In the genomic region with DNA sequence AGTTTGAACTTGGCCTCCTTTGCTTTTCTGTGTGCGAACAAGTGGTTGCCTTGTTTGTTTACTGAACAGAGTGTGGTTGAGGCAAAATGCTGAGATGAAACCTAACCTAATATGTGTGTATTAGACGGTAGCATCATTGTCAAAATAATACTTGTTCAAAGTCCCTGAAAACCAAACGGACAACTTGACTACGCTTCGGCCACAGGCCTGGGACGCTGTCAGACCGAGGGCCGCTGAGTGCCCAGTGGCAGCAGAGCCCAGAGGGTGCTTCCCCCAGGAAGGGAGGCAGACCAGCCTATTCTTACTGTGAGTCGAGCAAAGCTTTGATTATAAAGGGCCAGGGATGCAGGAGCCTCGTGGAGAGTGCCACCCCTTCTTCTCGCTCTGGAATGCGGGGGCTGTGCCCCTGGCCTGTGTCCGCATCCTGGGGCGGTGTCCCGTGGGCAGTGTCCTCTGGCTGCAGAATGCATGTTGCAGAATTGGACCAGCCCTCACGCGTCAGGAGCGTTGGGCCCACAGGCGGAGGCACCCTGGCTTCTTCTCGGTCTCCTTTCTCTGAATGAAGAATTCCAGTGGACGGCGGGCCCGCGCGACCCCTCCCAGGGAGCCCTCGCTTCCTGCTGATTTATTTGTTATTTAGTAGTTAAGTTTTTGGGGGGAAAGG, we compare ENCODE assay signal across 17 cellular contexts. TPM values are rescaled to one million over a fixed set of nuclear protein-coding genes. Genes with fewer than 3 reads are reported as not detected.
DNase-seq lines count a peak whose midpoint lies in the region; ATAC-seq, FAIRE-seq and TF ChIP-seq lines count a peak whose summit lies in the region.
"Had no signal": no experiment of that assay in that cellular context is flagged by ENCODE, and none has a peak within 500 bp of the region (broad histone marks: within the 10 kb centered on the region; RNA-seq: fewer than 3 reads in every experiment).

No MANE protein-coding gene starts in this region.

- CTCF ChIA-PET in activated CD8-positive, alpha-beta T cell treated with anti-CD3 and anti-CD28 coated beads, Interleukin-2, amount 10 ng/mL, durations not matched to agents 7 days and 5 days (lab: Charles Lee), result no interaction called here
- CTCF ChIA-PET in naive thymus-derived CD4-positive, alpha-beta T cell (lab: Charles Lee), result interaction anchor here (0.7 to 1.2 kb wide), 4 partner anchors 17 to 25 kb away, joined by 3 to 8 read pairs (median 5); no protein-coding TSS in a partner anchor

- peaks cover 95% of the 10 kb centered on the region for H3K36me3 ChIP-seq in DOHH2 (ENCODE audit: control insufficient read depth, low read length)
- H3K36me3 ChIP-seq in naive thymus-derived CD4-positive, alpha-beta T cell (ENCODE audit: control insufficient read depth in 2 of 3, insufficient read depth in 3 of 3, low read length in 3 of 3), result peaks cover 0 to 37% (median 5%) of the 10 kb centered on the region in 3 experiments

- no peaks in the 10 kb centered on the region for H3K27me3 ChIP-seq in DOHH2 (ENCODE audit: control insufficient read depth, low read length)
- no peaks in the 10 kb centered on the region for H3K27me3 ChIP-seq in naive thymus-derived CD4-positive, alpha-beta T cell (ENCODE audit: control insufficient read depth in 2 of 2, insufficient read depth in 2 of 2, low read length in 2 of 2)

- peaks cover 87% of the 10 kb centered on the region for H3K4me1 Mint-ChIP-seq in activated CD8-positive, alpha-beta T cell treated with anti-CD3 and anti-CD28 coated beads, Interleukin-2, amount 10 ng/mL, durations not matched to agents 7 days and 5 days (ENCODE audit: low read depth)
- peaks cover 52 to 93% (median 79%) of the 10 kb centered on the region in 7 donors for H3K4me1 Mint-ChIP-seq in naive thymus-derived CD4-positive, alpha-beta T cell

- peak overlapping the region; percentile 96 for H3K27ac Mint-ChIP-seq in activated CD8-positive, alpha-beta T cell treated with anti-CD3 and anti-CD28 coated beads, Interleukin-2, amount 10 ng/mL, durations not matched to agents 7 days and 5 days
- peak overlapping the region; percentile 92 to 100 (median 98) for H3K27ac Mint-ChIP-seq in naive thymus-derived CD4-positive, alpha-beta T cell

- H3K79me2 ChIP-seq in DOHH2 (ENCODE audit: control insufficient read depth, low read length), result peaks cover 100% of the 10 kb centered on the region

- DNase-seq in activated CD8-positive, alpha-beta T cell treated with anti-CD3 and anti-CD28 coated beads, Interleukin-2, amount 10 ng/mL, durations not matched to agents 7 days and 5 days, result no peak
- DNase-seq in naive thymus-derived CD4-positive, alpha-beta T cell, result no peak
- DNase-seq in GM12892 (ENCODE audit: insufficient read length) (no peak), left lobe of liver (ENCODE audit: low spot score) (no peak), NCI-H226 (no peak)
- DNase-seq: activated CD4-positive, alpha-beta T cell treated with anti-CD3 and anti-CD28 coated beads, Interleukin-2, amount 50 U/mL, for 4 hours; GOT3; IMR-90; left cardiac atrium; NCI-H446; stimulated activated CD4-positive, alpha-beta T cell treated with anti-CD3 and anti-CD28 coated beads, Interleukin-1b, Interleukin-23, amount 100 ng/mL, for 48 hours; stimulated activated CD8-positive, alpha-beta memory T cell treated with anti-CD3 and anti-CD28 coated beads, Interleukin-4, amount 100 ng/mL, for 48 hours; T-helper 9 cell had no signal

- H3K4me1 ChIP-seq in DOHH2 (ENCODE audit: control insufficient read depth, low read length), result peaks cover 55% of the 10 kb centered on the region
- H3K4me1 ChIP-seq in naive thymus-derived CD4-positive, alpha-beta T cell (ENCODE audit: control insufficient read depth in 2 of 2, insufficient read depth in 2 of 2, low read length in 2 of 2), result peaks cover 50 to 73% of the 10 kb centered on the region in 2 donors

- H3K9me2 ChIP-seq in DOHH2 (replicated peaks; ENCODE audit: control insufficient read depth, low read length), result no peaks in the 10 kb centered on the region

- H3K9me3 Mint-ChIP-seq in activated CD8-positive, alpha-beta T cell treated with anti-CD3 and anti-CD28 coated beads, Interleukin-2, amount 10 ng/mL, durations not matched to agents 7 days and 5 days (ENCODE audit: insufficient read depth), result no peaks in the 10 kb centered on the region
- H3K9me3 Mint-ChIP-seq in naive thymus-derived CD4-positive, alpha-beta T cell, result no peaks in the 10 kb centered on the region

- FAIRE-seq in GM12892 (lab: Jason Lieb, UNC), result no peak
- FAIRE-seq: G401.6, RCC 7860 had no signal

- H3K27me3 Mint-ChIP-seq in activated CD8-positive, alpha-beta T cell treated with anti-CD3 and anti-CD28 coated beads, Interleukin-2, amount 10 ng/mL, durations not matched to agents 7 days and 5 days (ENCODE audit: low read depth), result no peaks in the 10 kb centered on the region
- no peaks in the 10 kb centered on the region for H3K27me3 Mint-ChIP-seq in naive thymus-derived CD4-positive, alpha-beta T cell

- no peak overlapping the region for H3K4me3 Mint-ChIP-seq in activated CD8-positive, alpha-beta T cell treated with anti-CD3 and anti-CD28 coated beads, Interleukin-2, amount 10 ng/mL, durations not matched to agents 7 days and 5 days
- peak overlapping the region; percentile 34 to 99 (median 91) for H3K4me3 Mint-ChIP-seq in naive thymus-derived CD4-positive, alpha-beta T cell

- H4K20me1 ChIP-seq in DOHH2 (ENCODE audit: control insufficient read depth, insufficient read depth, low read depth, low read length), result peaks cover 7% of the 10 kb centered on the region

- intact Hi-C loops in naive thymus-derived CD4-positive, alpha-beta T cell (cut with micrococcal nuclease), result loop anchor here (1.0 to 5.0 kb wide), 3 partner anchors 16 to 923 kb away; a partner anchor contains a TSS

- peak overlapping the region; percentile 80 for H3K4me2 ChIP-seq in DOHH2 (ENCODE audit: low read length)

- no peak for TF ChIP-seq POLR2A in GM12892 (IDR thresholded peaks at IDR 0.05; ENCODE audit: low read depth, low read length)

- POLR2A ChIA-PET in activated CD8-positive, alpha-beta T cell treated with anti-CD3 and anti-CD28 coated beads, Interleukin-2, amount 10 ng/mL, durations not matched to agents 7 days and 5 days (lab: Charles Lee), result interaction anchor here (2.6 kb wide), 1 partner anchor 17 kb away, joined by 24 read pairs; no protein-coding TSS in a partner anchor
- POLR2A ChIA-PET in naive thymus-derived CD4-positive, alpha-beta T cell (lab: Charles Lee), result interaction anchor here (0.7 to 3.9 kb wide), 6 partner anchors 12 to 45 kb away, joined by 3 to 65 read pairs (median 5); no protein-coding TSS in a partner anchor

- TF ChIP-seq CTCF in C4-2B (conservative IDR thresholded peaks at IDR 0.05) (no peak), DOHH2 (IDR thresholded peaks at IDR 0.05; ENCODE audit: low read depth, low read length, poor library complexity, severe bottlenecking) (no peak)

- H3F3A ChIP-seq in DOHH2 (ENCODE audit: control insufficient read depth, insufficient read depth), result peaks cover 36% of the 10 kb centered on the region

- peaks cover 58% of the 10 kb centered on the region for H3K36me3 Mint-ChIP-seq in activated CD8-positive, alpha-beta T cell treated with anti-CD3 and anti-CD28 coated beads, Interleukin-2, amount 10 ng/mL, durations not matched to agents 7 days and 5 days (ENCODE audit: low read depth)
- H3K36me3 Mint-ChIP-seq in naive thymus-derived CD4-positive, alpha-beta T cell, result peaks cover 4 to 28% (median 19%) of the 10 kb centered on the region in 5 donors

- H3K4me3 ChIP-seq in DOHH2 (ENCODE audit: low read length), result peak overlapping the region; percentile 94
- peak overlapping the region; percentile 1 for H3K4me3 ChIP-seq in naive thymus-derived CD4-positive, alpha-beta T cell (ENCODE audit: low read length)

- no peak for ATAC-seq in activated CD8-positive, alpha-beta T cell treated with anti-CD3 and anti-CD28 coated beads, Interleukin-2, amount 10 ng/mL, durations not matched to agents 7 days and 5 days
- no peak for ATAC-seq in naive thymus-derived CD4-positive, alpha-beta T cell
- no peak for ATAC-seq in left lobe of liver

- H3K27ac ChIP-seq in C4-2B (peak overlapping the region; percentile 45), DOHH2 (ENCODE audit: low read depth, low read length) (peak overlapping the region; percentile 92)
- peak overlapping the region; percentile 73 for H3K27ac ChIP-seq in naive thymus-derived CD4-positive, alpha-beta T cell (ENCODE audit: low read depth, low read length)

- no peaks in the 10 kb centered on the region for H3K9me3 ChIP-seq in DOHH2 (ENCODE audit: control insufficient read depth, insufficient read depth, low read length)
- H3K9me3 ChIP-seq in naive thymus-derived CD4-positive, alpha-beta T cell (ENCODE audit: control insufficient read depth in 2 of 3, low read length in 3 of 3), result no peaks in the 10 kb centered on the region

RNA-seq across cellular contexts. Expression of a gene that starts 5.2 kb away (rescaled TPM):
- total RNA-seq in activated CD8-positive, alpha-beta T cell treated with anti-CD3 and anti-CD28 coated beads, Interleukin-2, amount 10 ng/mL, durations not matched to agents 7 days and 5 days, result 10 to 100 TPM; 38.6 to 45.1 TPM
- total RNA-seq in naive thymus-derived CD4-positive, alpha-beta T cell, result 10 to 100 TPM; 61.9 to 84.1 (median 74.3) TPM
- polyA plus RNA-seq in naive thymus-derived CD4-positive, alpha-beta T cell, result 10 to 100 TPM; 26.2 to 45.7 TPM
- polyA plus RNA-seq in GM12892 (2012; ENCODE audit: missing spikeins), result 17.1 TPM
- total RNA-seq in left lobe of liver, result 25.5 TPM
